ENCODE assay signal across 8 cellular contexts in genomic region chr18:59921384-59921891, GRCh38. TPM values are rescaled to one million over a fixed set of nuclear protein-coding genes. Genes with fewer than 3 reads are reported as not detected.
DNase-seq lines count a peak whose midpoint lies in the region; ATAC-seq and TF ChIP-seq lines count a peak whose summit lies in the region.

No MANE protein-coding gene starts in this region.

- H3K27me3 ChIP-seq in Loucy (ENCODE audit: insufficient read depth, low read length, poor library complexity, severe bottlenecking) (no peaks in the 10 kb centered on the region), aorta (ENCODE audit: control insufficient read depth in 1 of 2, insufficient read depth in 2 of 2, low read length in 1 of 2) (peaks cover 0 to 2% of the 10 kb centered on the region in 2 donors)

- peaks cover 0 to 2% (median 0%) of the 10 kb centered on the region in 7 donors for H3K9me3 Mint-ChIP-seq in CD14-positive monocyte
- H3K9me3 Mint-ChIP-seq in activated naive CD4-positive, alpha-beta T cell treated with anti-CD3 and anti-CD28 coated beads, Interleukin-2, amount 10 ng/mL, durations not matched to agents 7 days and 5 days, result no peaks in the 10 kb centered on the region
- H3K9me3 Mint-ChIP-seq in nephron progenitor cell, result no peaks in the 10 kb centered on the region

- H3K27ac Mint-ChIP-seq in CD14-positive monocyte, result peak overlapping the region in 6 of 7 donors; percentile 5 to 78 (median 42)
- H3K27ac Mint-ChIP-seq in activated naive CD4-positive, alpha-beta T cell treated with anti-CD3 and anti-CD28 coated beads, Interleukin-2, amount 10 ng/mL, durations not matched to agents 7 days and 5 days, result peak overlapping the region; percentile 20
- no peak overlapping the region for H3K27ac Mint-ChIP-seq in nephron progenitor cell

- no peaks in the 10 kb centered on the region for H3K9me2 ChIP-seq in Loucy (replicated peaks; ENCODE audit: low read depth, low read length)

- peaks cover 25% of the 10 kb centered on the region for H3F3A ChIP-seq in Loucy (ENCODE audit: low read depth)

- TF ChIP-seq CTCF in CD14-positive monocyte (IDR thresholded peaks at IDR 0.05) (no peak), Loucy (conservative IDR thresholded peaks at IDR 0.05; ENCODE audit: low read length) (no peak), nephron progenitor cell (IDR thresholded peaks at IDR 0.05) (no peak), GM10266 (IDR thresholded peaks at IDR 0.05; ENCODE audit: control insufficient read depth, insufficient read depth, low read depth, missing control alignments) (no peak)

- ATAC-seq in GM19372 (IDR thresholded peaks at IDR 0.05; ENCODE audit: low read depth, unreplicated experiment), result peak; percentile 35
- ATAC-seq in aorta (ENCODE audit: low FRiP score), result no peak

- H3K36me3 ChIP-seq in Loucy (ENCODE audit: insufficient read depth, low read length), result no peaks in the 10 kb centered on the region
- H3K36me3 ChIP-seq in aorta (ENCODE audit: control insufficient read depth in 1 of 2, insufficient read depth in 2 of 2, low read length in 1 of 2), result no peaks in the 10 kb centered on the region

- no peaks in the 10 kb centered on the region for H3K79me2 ChIP-seq in Loucy (ENCODE audit: insufficient read depth, low read length)

- 63 to 75% methylated on average over 2 of the region's 2 CpGs for WGBS in aorta, 2 donors

- H3K4me3 ChIP-seq in Loucy (ENCODE audit: low read length, poor library complexity, severe bottlenecking), result peak overlapping the region; percentile 16
- no peak overlapping the region for H3K4me3 ChIP-seq in aorta (ENCODE audit: low read length in 2 of 2)

- CTCF ChIA-PET in activated naive CD4-positive, alpha-beta T cell treated with anti-CD3 and anti-CD28 coated beads, Interleukin-2, amount 10 ng/mL, durations not matched to agents 7 days and 5 days (lab: Charles Lee), result no interaction called here

- DNase-seq in CD14-positive monocyte (ENCODE audit: low spot score), result peak; percentile 60
- peak; percentile 78 for DNase-seq in activated naive CD4-positive, alpha-beta T cell treated with anti-CD3 and anti-CD28 coated beads, Interleukin-2, amount 10 ng/mL, durations not matched to agents 7 days and 5 days
- DNase-seq in aorta, result no peak
- DNase-seq in nephron progenitor cell, result no peak
- no peak for DNase-seq in cerebellar nuclear complex (lab: John Stamatoyannopoulos, UW)
- no peak for DNase-seq in GM10266 (ENCODE audit: extremely low spot score)

- H2AFZ ChIP-seq in Loucy (ENCODE audit: low read length), result no peak overlapping the region

- H3K27me3 Mint-ChIP-seq in CD14-positive monocyte (ENCODE audit: low read depth in 3 of 3) (peaks cover 0 to 4% (median 0%) of the 10 kb centered on the region in 3 donors), nephron progenitor cell (ENCODE audit: low read depth, poor library complexity) (peaks cover 5% of the 10 kb centered on the region)
- peaks cover 14% of the 10 kb centered on the region for H3K27me3 Mint-ChIP-seq in activated naive CD4-positive, alpha-beta T cell treated with anti-CD3 and anti-CD28 coated beads, Interleukin-2, amount 10 ng/mL, durations not matched to agents 7 days and 5 days

- peaks cover 46% of the 10 kb centered on the region for H3K4me1 Mint-ChIP-seq in CD14-positive monocyte
- peaks cover 32% of the 10 kb centered on the region for H3K4me1 Mint-ChIP-seq in activated naive CD4-positive, alpha-beta T cell treated with anti-CD3 and anti-CD28 coated beads, Interleukin-2, amount 10 ng/mL, durations not matched to agents 7 days and 5 days
- peaks cover 22% of the 10 kb centered on the region for H3K4me1 Mint-ChIP-seq in nephron progenitor cell

- H3K4me1 ChIP-seq in Loucy (ENCODE audit: insufficient read depth, low read length, poor library complexity, severe bottlenecking) (peaks cover 79% of the 10 kb centered on the region), aorta (ENCODE audit: control insufficient read depth in 1 of 2, insufficient read depth in 2 of 2, low read length in 2 of 2) (no peaks in the 10 kb centered on the region)

- no peak overlapping the region for H3K27ac ChIP-seq in aorta (ENCODE audit: low read depth in 1 of 2, low read length in 2 of 2)

- no peaks in the 10 kb centered on the region for H3K36me3 Mint-ChIP-seq in CD14-positive monocyte
- no peaks in the 10 kb centered on the region for H3K36me3 Mint-ChIP-seq in activated naive CD4-positive, alpha-beta T cell treated with anti-CD3 and anti-CD28 coated beads, Interleukin-2, amount 10 ng/mL, durations not matched to agents 7 days and 5 days
- H3K36me3 Mint-ChIP-seq in nephron progenitor cell (ENCODE audit: low read depth), result no peaks in the 10 kb centered on the region

- intact Hi-C loops in CD14-positive monocyte (cut with micrococcal nuclease), result no loop called here
- intact Hi-C loops in aorta (cut with DNase I), result no loop called here

- H3K9ac ChIP-seq in Loucy (ENCODE audit: low read depth, low read length, poor library complexity, severe bottlenecking), result no peak overlapping the region

- peak overlapping the region; percentile 57 for H3K4me2 ChIP-seq in Loucy (ENCODE audit: low read depth, low read length, poor library complexity, severe bottlenecking)

- no peaks in the 10 kb centered on the region for H4K20me1 ChIP-seq in Loucy (ENCODE audit: insufficient read depth, low read length, poor library complexity, severe bottlenecking)

- no peaks in the 10 kb centered on the region for H3K9me3 ChIP-seq in Loucy (ENCODE audit: insufficient read depth, low read depth, low read length)
- H3K9me3 ChIP-seq in aorta (ENCODE audit: control insufficient read depth, low read length), result peaks cover 1% of the 10 kb centered on the region

- H3K4me3 Mint-ChIP-seq in CD14-positive monocyte (peak overlapping the region in 1 of 2 donors; percentile 22), nephron progenitor cell (no peak overlapping the region)
- no peak overlapping the region for H3K4me3 Mint-ChIP-seq in activated naive CD4-positive, alpha-beta T cell treated with anti-CD3 and anti-CD28 coated beads, Interleukin-2, amount 10 ng/mL, durations not matched to agents 7 days and 5 days

RNA-seq across cellular contexts. Expression of gene PMAIP1, which starts 21.6 kb away (rescaled TPM):
- polyA plus RNA-seq in CD14-positive monocyte (10 to 100 TPM; 55.7 to 56.6 TPM), aorta (1 to 10 TPM in 1 of 2 donors, under 1 TPM in 1; 0.20 to 1.0 TPM)
- 1 to 10 TPM in 1 of 2 donors, under 1 TPM in 1; 0.24 to 1.3 TPM for total RNA-seq in aorta

Comparison
In these comparisons a context has a peak if more than half of its experiments do, and no peak if none do; other contexts are left out.
1. DNase-seq: peak in CD14-positive monocyte (single experiment) and activated naive CD4-positive, alpha-beta T cell treated with anti-CD3 and anti-CD28 coated beads, Interleukin-2, amount 10 ng/mL, durations not matched to agents 7 days and 5 days (single experiment); none in aorta (0 of 2), nephron progenitor cell (single experiment), cerebellar nuclear complex (0 of 2) and GM10266 (single experiment).
2. RNA of gene PMAIP1, which starts 21.6 kb away (polyA plus RNA-seq): 55.7 to 56.6 TPM in CD14-positive monocyte; 0.20 to 1.0 TPM in aorta; every median in the first group is over 10 times any median in the second.